19 cellular contexts compared by ENCODE assay signal in genomic region chr20:50734730-50735679, GRCh38. TPM values are rescaled to one million over a fixed set of nuclear protein-coding genes. Genes with fewer than 3 reads are reported as not detected.
DNase-seq lines count a peak whose midpoint lies in the region; ATAC-seq and TF ChIP-seq lines count a peak whose summit lies in the region.
"Had no signal": no experiment of that assay in that cellular context is flagged by ENCODE, and none has a peak within 500 bp of the region (broad histone marks: within the 10 kb centered on the region; RNA-seq: fewer than 3 reads in every experiment).

No MANE protein-coding gene starts in this region.

- H3K27me3 ChIP-seq in GM23338 (ENCODE audit: insufficient read depth) (no peaks in the 10 kb centered on the region), PC-3 (ENCODE audit: low read length) (no peaks in the 10 kb centered on the region)
- H3K27me3 ChIP-seq: brain microvascular endothelial cell, testis had no signal

- H3K9me2 ChIP-seq in GM23338 (ENCODE audit: insufficient read depth) = no peaks in the 10 kb centered on the region
- no peaks in the 10 kb centered on the region for H3K9me2 ChIP-seq in PC-3 (replicated peaks; ENCODE audit: low read length)

- H3K4me1 ChIP-seq in GM23338 (ENCODE audit: insufficient read depth) (peaks cover 29% of the 10 kb centered on the region), PC-3 (ENCODE audit: insufficient read depth, low read length) (peaks cover 43% of the 10 kb centered on the region)
- H3K4me1 ChIP-seq: testis had no signal

- H3K79me2 ChIP-seq in GM23338 (replicated peaks; ENCODE audit: insufficient read depth) (peaks cover 83% of the 10 kb centered on the region), PC-3 (ENCODE audit: low read length) (peaks cover 87% of the 10 kb centered on the region)

- CTCF ChIA-PET in PC-3 (lab: Charles Lee) = no interaction called here

- H2AFZ ChIP-seq in GM23338 = no peak overlapping the region
- no peak overlapping the region for H2AFZ ChIP-seq in PC-3 (ENCODE audit: low read length)

- BruUV-seq in PC-3 (replicated peaks; lab: Mats Ljungman, UMichigan) = no TSS peak

- H3K36me3 Mint-ChIP-seq in GM23338 (ENCODE audit: low read depth) = peaks cover 20% of the 10 kb centered on the region

- H3K27me3 Mint-ChIP-seq in GM23338 (ENCODE audit: insufficient read depth, low read depth, poor library complexity) = peaks cover 13% of the 10 kb centered on the region
- H3K27me3 Mint-ChIP-seq: CD4-positive, alpha-beta memory T cell had no signal

- in situ Hi-C loops in G401 (cut with HindIII; ENCODE audit: low sequenced_read_pairs) = loop anchor here (5.0 kb wide), 2 partner anchors 38 to 52 kb away; no protein-coding TSS in a partner anchor

- H3K27ac ChIP-seq in GM23338 (ENCODE audit: low read depth) (peak overlapping the region; percentile 30; the same call in 1 of the 2 replicates), PC-3 (ENCODE audit: low read length) (peak overlapping the region; percentile 10), epithelial cell of prostate (peak overlapping the region; percentile 100)
- H3K27ac ChIP-seq: brain microvascular endothelial cell, testis had no signal

- H3F3A ChIP-seq in GM23338 (replicated peaks; ENCODE audit: low read depth) (peaks cover 3% of the 10 kb centered on the region; the same call in 1 of the 2 replicates), PC-3 (ENCODE audit: low read length, unreplicated experiment) (peaks cover 6% of the 10 kb centered on the region)

- TF ChIP-seq CTCF in GM23338 (conservative IDR thresholded peaks at IDR 0.05; ENCODE audit: low read depth in 2 of 2) (no peak), PC-3 (conservative IDR thresholded peaks at IDR 0.05; ENCODE audit: low read depth, low read length) (no peak), retinal pigment epithelial cell (conservative IDR thresholded peaks at IDR 0.05; ENCODE audit: low read depth, low read length) (no peak)

- DNase-seq in GM23338 (ENCODE audit: low spot score) (no peak), PC-3 (no peak), epithelial cell of prostate (ENCODE audit: low read depth, low spot score) (no peak), retinal pigment epithelial cell (ENCODE audit: low read depth) (no peak), NAMALWA (ENCODE audit: low spot score) (no peak), UCSD-AML1 (lab: John Stamatoyannopoulos, UW; ENCODE audit: unreplicated experiment) (no peak), G401 (ENCODE audit: low spot score) (no peak)
- DNase-seq in stimulated activated CD4-positive, alpha-beta T cell treated with anti-CD3 and anti-CD28 coated beads, Interleukin-4, amount 100 ng/mL, for 4 hours = no peak
- DNase-seq: activated CD4-positive, alpha-beta T cell treated with anti-CD3 and anti-CD28 coated beads for 48 hours; brain microvascular endothelial cell; CD4-positive, alpha-beta memory T cell; immature natural killer cell; NCI-H1417; NCI-H524 treated with DMSO at 0.1 percent for 48 hours; right cardiac atrium; SHP77; stimulated activated CD4-positive, alpha-beta T cell treated with anti-CD3 and anti-CD28 coated beads, Interleukin-15, amount 100 ng/mL, for 24 hours had no signal

- H4K20me1 ChIP-seq in GM23338 (replicated peaks; ENCODE audit: insufficient read depth) (peaks cover 10% of the 10 kb centered on the region), PC-3 (ENCODE audit: low read length) (peaks cover 14% of the 10 kb centered on the region; the same call in 1 of the 2 replicates)

- H3K9ac ChIP-seq in PC-3 (ENCODE audit: low read length) = no peak overlapping the region

- H3K4me1 Mint-ChIP-seq in GM23338 = peaks cover 36% of the 10 kb centered on the region

- no peak overlapping the region for H3K4me2 ChIP-seq in GM23338
- H3K4me2 ChIP-seq in PC-3 (ENCODE audit: low read length) = peak overlapping the region; percentile 42

- no peak overlapping the region for H3K4me3 ChIP-seq in GM23338
- peak overlapping the region; percentile 6; the same call in 1 of the 2 replicates for H3K4me3 ChIP-seq in PC-3 (ENCODE audit: low read length)
- H3K4me3 ChIP-seq in retinal pigment epithelial cell (ENCODE audit: low read length) = peak overlapping the region; percentile 98
- H3K4me3 ChIP-seq: lung, testis had no signal

- H3K36me3 ChIP-seq in GM23338 (ENCODE audit: insufficient read depth) (peaks cover 3% of the 10 kb centered on the region), PC-3 (ENCODE audit: low read depth, low read length) (peaks cover 10% of the 10 kb centered on the region; the same call in 1 of the 2 replicates)
- H3K36me3 ChIP-seq: brain microvascular endothelial cell had no signal

- POLR2A ChIA-PET in PC-3 (lab: Charles Lee; ENCODE audit: unreplicated experiment) = no interaction called here

- H3K4me3 Mint-ChIP-seq in GM23338 = no peak overlapping the region
- H3K4me3 Mint-ChIP-seq: immature natural killer cell had no signal

- intact Hi-C loops in PC-3 (cut with micrococcal nuclease) = loop anchor here (5.0 to 10.0 kb wide), 2 partner anchors 73 to 620 kb away; partner anchors contain the start of gene UBE2V1

- no peaks in the 10 kb centered on the region for H3K9me3 Mint-ChIP-seq in GM23338
- H3K9me3 Mint-ChIP-seq: CD4-positive, alpha-beta memory T cell; immature natural killer cell had no signal

- H3K9me3 ChIP-seq in PC-3 (ENCODE audit: low read length) = no peaks in the 10 kb centered on the region
- H3K9me3 ChIP-seq: testis had no signal

- H3K27ac Mint-ChIP-seq in GM23338 = no peak overlapping the region

- ATAC-seq in GM23338 (no peak), PC-3 (no peak)
- ATAC-seq: right cardiac atrium had no signal

TF ChIP-seq in GM23338, 12 proteins besides CTCF, POLR2A, EP300 and RAD21 (continues in another document):
- no peak for TF ChIP-seq EZH2phosphoT487 (IDR thresholded peaks at IDR 0.05; ENCODE audit: unreplicated experiment)

RNA-seq across cellular contexts. Expression of gene PARD6B, which starts 3.6 kb away (rescaled TPM):
- total RNA-seq in GM23338 (2014; rRNA removed; shearing (Covaris generic)) = 29.2 and 39.7 TPM in 2 replicates
- 20.0 and 23.5 TPM in 2 replicates for polyA plus RNA-seq in GM23338 (2016; fragmentation: Nextera tagmentation; extraction: Ambion mirVana)
- total RNA-seq in PC-3 (2014; rRNA removed) = 3.7 and 4.3 TPM in 2 replicates
- total RNA-seq in G401 (2014; rRNA removed; shearing (Covaris generic)) = 30.0 and 43.3 TPM in 2 replicates

RNA-seq across cellular contexts. Expression of gene RIPOR3, which starts 43.7 kb away (rescaled TPM):
- 6.0 and 6.3 TPM in 2 replicates for total RNA-seq in GM23338 (2014; rRNA removed; shearing (Covaris generic))
- 3.9 and 4.9 TPM in 2 replicates for polyA plus RNA-seq in GM23338 (2016; fragmentation: Nextera tagmentation; extraction: Ambion mirVana)
- 0.04 TPM in 1 of 2 replicates, not detected in the other for total RNA-seq in PC-3 (2014; rRNA removed)
- 6.9 and 7.4 TPM in 2 replicates for total RNA-seq in G401 (2014; rRNA removed; shearing (Covaris generic))
- total RNA-seq: CD4-positive, alpha-beta memory T cell had no signal

RNA-seq across cellular contexts. Expression of gene BCAS4, which starts 59.9 kb away (rescaled TPM):
- 6.3 and 22.2 TPM in 2 replicates for total RNA-seq in GM23338 (2014; rRNA removed; shearing (Covaris generic))
- polyA plus RNA-seq in GM23338 (2016; fragmentation: Nextera tagmentation; extraction: Ambion mirVana) = 22.0 and 24.8 TPM in 2 replicates
- total RNA-seq in PC-3 (2014; rRNA removed) = 49.9 and 56.9 TPM in 2 replicates
- total RNA-seq in G401 (2014; rRNA removed; shearing (Covaris generic)) = 20.7 and 32.2 TPM in 2 replicates

Comparison
In these comparisons a context has a peak if more than half of its experiments do, and no peak if none do; other contexts are left out.
1. H3K27ac ChIP-seq: peak in every context shown above with its lines; median percentile 100 in epithelial cell of prostate; 30 in GM23338; 10 in PC-3.